22 cellular contexts compared by ENCODE assay signal in genomic region chr18:8413751-8414150, GRCh38.
"Had no signal": no experiment of that assay in that cellular context is flagged by ENCODE, and none has a peak within 500 bp of the region (broad histone marks: within the 10 kb centered on the region; RNA-seq: fewer than 3 reads in every experiment).

No MANE protein-coding gene starts in this region.

- FAIRE-seq: kidney had no signal

- DNase-seq: colonic mucosa; dermis blood vessel endothelial cell; effector memory CD8-positive, alpha-beta T cell; foreskin fibroblast; gastrocnemius medialis; head of caudate nucleus; kidney; mesenchymal stem cell; midbrain; naive thymus-derived CD4-positive, alpha-beta T cell; right cardiac atrium; sigmoid colon; spleen; stimulated activated CD4-positive, alpha-beta T cell treated with anti-CD3 and anti-CD28 coated beads, Interleukin-4, amount 100 ng/mL, for 4 hours; stimulated activated naive B cell treated with anti-CD40 and anti-IgM and Interleukin-4, amounts not matched to agents 10 μg/mL and 1 μg/mL and 100 μg/mL, for 72 hours; upper lobe of right lung had no signal

- ATAC-seq: effector memory CD8-positive, alpha-beta T cell; esophagus mucosa; gastrocnemius medialis; naive thymus-derived CD4-positive, alpha-beta T cell; right cardiac atrium; stimulated activated naive B cell treated with anti-CD40 and anti-IgM and Interleukin-4, amounts not matched to agents 10 μg/mL and 1 μg/mL and 100 μg/mL, for 72 hours; upper lobe of right lung had no signal

- H3K4me3 ChIP-seq: colonic mucosa, gastrocnemius medialis, neural progenitor cell, sigmoid colon, skin epidermis, spleen, thoracic aorta, tibial nerve, upper lobe of right lung, vagina had no signal
